9 cellular contexts compared by ENCODE assay signal in genomic region chr3:160665784-160666526, GRCh38. TPM values are rescaled to one million over a fixed set of nuclear protein-coding genes. Genes with fewer than 3 reads are reported as not detected.
DNase-seq lines count a peak whose midpoint lies in the region; ATAC-seq and TF ChIP-seq lines count a peak whose summit lies in the region.
"Had no signal": no experiment of that assay in that cellular context is flagged by ENCODE, and none has a peak within 500 bp of the region (broad histone marks: within the 10 kb centered on the region; RNA-seq: fewer than 3 reads in every experiment).

No MANE protein-coding gene starts in this region.

- no peak overlapping the region for H3K4me3 ChIP-seq in choroid plexus epithelial cell (ENCODE audit: low read depth, low read length)
- no peak overlapping the region for H3K4me3 ChIP-seq in esophagus muscularis mucosa
- no peak overlapping the region for H3K4me3 ChIP-seq in BE2C (ENCODE audit: low read depth, low read length)

- WGBS in esophagus muscularis mucosa: 76% methylated on average over 4 of the region's 4 CpGs

- no peaks in the 10 kb centered on the region for H3K27me3 ChIP-seq in esophagus muscularis mucosa
- no peaks in the 10 kb centered on the region for H3K27me3 ChIP-seq in BE2C

- no peak for TF ChIP-seq CTCF in choroid plexus epithelial cell (conservative IDR thresholded peaks at IDR 0.05; ENCODE audit: low read depth, low read length)
- no peak for TF ChIP-seq CTCF in esophagus muscularis mucosa (IDR thresholded peaks at IDR 0.05)
- no peak for TF ChIP-seq CTCF in BE2C (IDR thresholded peaks at IDR 0.05; ENCODE audit: low read depth, low read length)

- no peaks in the 10 kb centered on the region for H3K36me3 ChIP-seq in esophagus muscularis mucosa
- no peaks in the 10 kb centered on the region for H3K36me3 ChIP-seq in BE2C

- TF ChIP-seq POLR2A in GM15510 (IDR thresholded peaks at IDR 0.05; ENCODE audit: borderline replicate concordance, extremely low read depth, insufficient read length): peak; percentile 14
- TF ChIP-seq POLR2A in esophagus muscularis mucosa (IDR thresholded peaks at IDR 0.05; ENCODE audit: low read depth): no peak

- no peak for TF ChIP-seq EP300 in esophagus muscularis mucosa (IDR thresholded peaks at IDR 0.05)

- ATAC-seq in GM21529 (IDR thresholded peaks at IDR 0.05; ENCODE audit: unreplicated experiment): peak; percentile 81

- DNase-seq in HS-5 (ENCODE audit: low read depth) (peak; percentile 87), choroid plexus epithelial cell (ENCODE audit: low read depth) (peak; percentile 90), esophagus muscularis mucosa (ENCODE audit: extremely low spot score) (no peak), anterior cingulate cortex (lab: John Stamatoyannopoulos, UW) (no peak), ACHN (no peak), BE2C (no peak)

- H3K27ac ChIP-seq in esophagus muscularis mucosa (replicated peaks in 1 of 4): no peak overlapping the region

- intact Hi-C loops in esophagus muscularis mucosa (cut with DNase I): no loop called here

- in situ Hi-C loops in ACHN (cut with HindIII; ENCODE audit: low pct_ligation_motif_present, low pct_unique_long_range_greater_than_20kb, low sequenced_read_pairs): no loop called here

- no peaks in the 10 kb centered on the region for H3K9me3 ChIP-seq in esophagus muscularis mucosa
- H3K9me3 ChIP-seq in BE2C: no peaks in the 10 kb centered on the region

- H3K4me1 ChIP-seq in esophagus muscularis mucosa (no peaks in the 10 kb centered on the region), BE2C (no peaks in the 10 kb centered on the region; the same call in 1 of the 2 replicates)

RNA-seq across cellular contexts. Expression of gene ARL14, which starts 11.0 kb away (rescaled TPM):
- not detected for total RNA-seq in esophagus muscularis mucosa
- polyA plus RNA-seq in BE2C (2012; ENCODE audit: insufficient read depth, insufficient read length, low read depth): not detected
- total RNA-seq: pulmonary artery endothelial cell had no signal

Comparison
In these comparisons a context has a peak if more than half of its experiments do, and no peak if none do; other contexts are left out.
1. DNase-seq: peak in HS-5 (single experiment) and choroid plexus epithelial cell (single experiment); none in esophagus muscularis mucosa (single experiment), anterior cingulate cortex (0 of 58), ACHN (single experiment) and BE2C (single experiment).